12 cellular contexts compared by ENCODE assay signal in genomic region chr6:144753023-144753705, GRCh38.
DNase-seq lines count a peak whose midpoint lies in the region; ATAC-seq, FAIRE-seq and TF ChIP-seq lines count a peak whose summit lies in the region.
"Had no signal": no experiment of that assay in that cellular context is flagged by ENCODE, and none has a peak within 500 bp of the region (broad histone marks: within the 10 kb centered on the region; RNA-seq: fewer than 3 reads in every experiment).

No MANE protein-coding gene starts in this region.

- H3K56ac ChIP-seq in mesendoderm (ENCODE audit: low read length), result no peak overlapping the region

- H2BK15ac ChIP-seq in mesendoderm (replicated peaks; ENCODE audit: low read depth), result no peak overlapping the region

- ATAC-seq in GM19395 (IDR thresholded peaks at IDR 0.05; ENCODE audit: unreplicated experiment) (peak; percentile 96), HG02852 (IDR thresholded peaks at IDR 0.05; ENCODE audit: unreplicated experiment) (peak; percentile 97), HG03565 (IDR thresholded peaks at IDR 0.05; ENCODE audit: unreplicated experiment) (peak; percentile 89), omental fat pad (ENCODE audit: low FRiP score) (no peak)

- no peak overlapping the region for H3K4ac ChIP-seq in mesendoderm (ENCODE audit: low read depth, low read length)

- H3K4me3 ChIP-seq in mesendoderm (ENCODE audit: low read length), result no peak overlapping the region
- H3K4me3 ChIP-seq: BLaER1, right lobe of liver had no signal

- H3K18ac ChIP-seq in mesendoderm (ENCODE audit: low read length), result no peak overlapping the region

- DNase-seq in GM12891 (ENCODE audit: insufficient read length, low spot score) (no peak), SKM-1 (lab: John Stamatoyannopoulos, UW; ENCODE audit: unreplicated experiment) (no peak), omental fat pad (ENCODE audit: low spot score) (no peak), head of caudate nucleus (no peak), mesendoderm (no peak)
- DNase-seq: activated T-cell treated with anti-CD3 and anti-CD28 coated beads, Interleukin-2, amount 50 U/mL, for 24 hours; NCI-H69; right lobe of liver had no signal

- H3K9ac ChIP-seq in mesendoderm (ENCODE audit: low read length), result no peak overlapping the region
- H3K9ac ChIP-seq: BLaER1 had no signal

- no peak overlapping the region for H3K27ac ChIP-seq in mesendoderm (ENCODE audit: low read depth, low read length)
- H3K27ac ChIP-seq: BLaER1, right lobe of liver had no signal

- no peak overlapping the region for H4K5ac ChIP-seq in mesendoderm (ENCODE audit: low read length)

- H3K23ac ChIP-seq in mesendoderm (ENCODE audit: low read length), result no peak overlapping the region

- no peak overlapping the region for H2BK5ac ChIP-seq in mesendoderm (ENCODE audit: low read length)

- H2AK5ac ChIP-seq in mesendoderm (ENCODE audit: low read length), result no peak overlapping the region

- intact Hi-C loops in head of caudate nucleus (cut with DNase I), result no loop called here

- H4K8ac ChIP-seq in mesendoderm (ENCODE audit: low read depth, low read length), result no peak overlapping the region

- no peak for TF ChIP-seq CTCF in omental fat pad (IDR thresholded peaks at IDR 0.05)

- no peak for TF ChIP-seq POLR2A in GM12891 (IDR thresholded peaks at IDR 0.05; ENCODE audit: low read depth, low read length)

- H3K79me2 ChIP-seq in mesendoderm (ENCODE audit: control insufficient read depth, insufficient read depth, low read length), result no peaks in the 10 kb centered on the region

- no peak overlapping the region for H2BK120ac ChIP-seq in mesendoderm (ENCODE audit: low read depth, low read length)

- no peaks in the 10 kb centered on the region for H3K4me1 ChIP-seq in mesendoderm (ENCODE audit: control insufficient read depth, low read depth, low read length)
- H3K4me1 ChIP-seq: BLaER1, right lobe of liver had no signal

- H3K79me1 ChIP-seq in mesendoderm (ENCODE audit: low read length), result no peaks in the 10 kb centered on the region

- no peaks in the 10 kb centered on the region for H3K36me3 ChIP-seq in mesendoderm (ENCODE audit: control insufficient read depth, insufficient read depth, low read length)

- no peaks in the 10 kb centered on the region for H3K27me3 ChIP-seq in mesendoderm (ENCODE audit: insufficient read depth, low read length, poor library complexity)
- H3K27me3 ChIP-seq: BLaER1, right lobe of liver had no signal

- FAIRE-seq in GM12891 (lab: Jason Lieb, UNC), result peak; percentile 88

- H3K4me2 ChIP-seq in mesendoderm (ENCODE audit: low read length), result no peak overlapping the region
- H3K4me2 ChIP-seq: BLaER1 had no signal

- WGBS in mesendoderm (ENCODE audit: extremely low coverage, insufficient coverage, low lambda C conversion rate), result no CpG with 5 or more reads among the region's 2 CpGs

TF ChIP-seq in GM12891, 5 proteins besides CTCF, POLR2A, EP300 and RAD21:
- TF ChIP-seq PAX5 (IDR thresholded peaks at IDR 0.05; ENCODE audit: insufficient read depth, low read length, severe bottlenecking) (no peak), SPI1 (IDR thresholded peaks at IDR 0.05; ENCODE audit: low read depth, low read length) (peak; percentile 68)
TF ChIP-seq in GM12891: peak in this region for 1.
